8 cellular contexts compared by ENCODE assay signal in the genomic region with DNA sequence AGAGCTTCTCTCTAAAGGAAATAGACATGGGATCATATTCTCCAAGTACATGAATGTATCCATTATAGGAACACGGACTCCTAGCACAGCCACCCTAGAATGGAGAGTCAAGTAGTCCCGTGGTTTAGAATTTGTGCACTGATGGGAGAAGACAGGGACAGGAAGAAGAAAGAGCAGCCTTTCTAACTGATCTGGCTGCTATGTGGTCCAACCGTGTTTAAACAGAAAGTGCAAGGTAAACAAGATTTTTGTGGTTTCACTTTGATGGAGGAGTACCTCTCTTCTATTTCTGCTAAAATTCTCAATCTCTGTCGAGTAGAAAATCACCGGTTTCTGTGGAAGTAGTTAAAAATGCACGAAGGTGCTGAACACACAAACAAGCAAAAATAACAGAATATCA.
A peak's percentile ranks its signal among the peaks of the same experiment; 100 is the strongest.
DNase-seq lines count a peak whose midpoint lies in the region; ATAC-seq and TF ChIP-seq lines count a peak whose summit lies in the region.

No MANE protein-coding gene starts in this region.

- no peak overlapping the region for H3K27ac Mint-ChIP-seq in type B pancreatic cell

- no peaks in the 10 kb centered on the region for H3K9me3 Mint-ChIP-seq in type B pancreatic cell

- intact Hi-C loops in testis (cut with DNase I; ENCODE audit: low total_unique reads), result no loop called here

- no peak overlapping the region for H3K4me3 Mint-ChIP-seq in type B pancreatic cell

- no peak overlapping the region for H3K27ac ChIP-seq in testis

- ATAC-seq in GM19328 (IDR thresholded peaks at IDR 0.05; ENCODE audit: unreplicated experiment) (peak; percentile 96), HG03196 (IDR thresholded peaks at IDR 0.05; ENCODE audit: unreplicated experiment) (peak; percentile 97)

- H3K4me3 ChIP-seq in GM06990 (replicated peaks; ENCODE audit: low read depth, low read length) (peak overlapping the region; percentile 10; the same call in 1 of the 2 replicates), testis (no peak overlapping the region)

- TF ChIP-seq CTCF in GM06990 (IDR thresholded peaks at IDR 0.05; ENCODE audit: insufficient read depth, low read length, poor library complexity, severe bottlenecking), result no peak
- TF ChIP-seq CTCF in type B pancreatic cell (conservative IDR thresholded peaks at IDR 0.05), result no peak
- TF ChIP-seq CTCF in testis (IDR thresholded peaks at IDR 0.05), result no peak

- 64 to 65% methylated on average over 6 of the region's 6 CpGs for WGBS in testis, 2 donors

- no peak for TF ChIP-seq POLR2A in testis (IDR thresholded peaks at IDR 0.05)

- DNase-seq in GM06990 (ENCODE audit: extremely low read depth, insufficient read length) (peak; percentile 32), type B pancreatic cell (ENCODE audit: extremely low spot score, unreplicated experiment) (no peak), NCI-H345 (lab: John Stamatoyannopoulos, UW) (no peak), testis (no peak), midbrain (lab: John Stamatoyannopoulos, UW) (no peak)
- peak; percentile 2 for DNase-seq in activated gamma-delta T cell treated with anti-CD3 and anti-CD28 coated beads, Interleukin-2, amount 50 U/mL, for 16 hours (ENCODE audit: low read depth)

- no peaks in the 10 kb centered on the region for H3K36me3 Mint-ChIP-seq in type B pancreatic cell

- H3K4me1 ChIP-seq in testis, result no peaks in the 10 kb centered on the region

- peaks cover 2% of the 10 kb centered on the region for H3K27me3 Mint-ChIP-seq in type B pancreatic cell

- H3K36me3 ChIP-seq in GM06990 (ENCODE audit: control insufficient read depth, insufficient read depth, low read length), result no peaks in the 10 kb centered on the region
- no peaks in the 10 kb centered on the region for H3K36me3 ChIP-seq in testis (ENCODE audit: low read depth, missing control alignments)

- H3K27me3 ChIP-seq in GM06990 (replicated peaks; ENCODE audit: control insufficient read depth, insufficient read depth, low read length), result no peaks in the 10 kb centered on the region
- no peaks in the 10 kb centered on the region for H3K27me3 ChIP-seq in testis

- no peaks in the 10 kb centered on the region for H3K4me1 Mint-ChIP-seq in type B pancreatic cell (ENCODE audit: unreplicated experiment)

- no peaks in the 10 kb centered on the region for H3K9me3 ChIP-seq in testis

Comparison
In these comparisons a context has a peak if more than half of its experiments do, and no peak if none do; other contexts are left out.
1. DNase-seq: peak in GM06990 (single experiment) and activated gamma-delta T cell treated with anti-CD3 and anti-CD28 coated beads, Interleukin-2, amount 50 U/mL, for 16 hours (single experiment); none in type B pancreatic cell (single experiment), NCI-H345 (single experiment), testis (single experiment) and midbrain (single experiment).